In the genomic region with DNA sequence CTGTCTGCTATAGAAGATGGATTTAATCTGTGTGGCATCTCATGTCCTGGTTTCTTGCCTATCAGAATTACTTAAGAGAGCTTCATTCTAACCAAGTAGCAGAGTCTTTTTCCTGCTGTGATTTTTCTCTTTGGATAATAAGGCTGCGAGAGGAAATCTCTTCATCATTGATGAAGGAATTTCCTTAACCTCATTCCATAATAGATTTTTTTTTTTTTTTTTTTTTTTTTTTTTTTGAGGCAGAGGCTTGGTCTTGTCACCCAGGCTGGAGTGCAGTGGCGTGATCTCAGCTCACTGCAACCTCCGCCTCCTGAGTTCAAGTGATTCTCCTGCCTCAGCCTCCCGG, we compare ENCODE assay signal across 10 cellular contexts. TPM values are rescaled to one million over a fixed set of nuclear protein-coding genes. Genes with fewer than 3 reads are reported as not detected.
DNase-seq lines count a peak whose midpoint lies in the region; ATAC-seq and TF ChIP-seq lines count a peak whose summit lies in the region.
"Not testable (repeated sequence)": the region's sequence is repeated elsewhere in the genome, so short reads cannot be mapped to it uniquely, and the experiment has no call there.
"Had no signal": no experiment of that assay in that cellular context is flagged by ENCODE, and none has a peak within 500 bp of the region (broad histone marks: within the 10 kb centered on the region; RNA-seq: fewer than 3 reads in every experiment).

No MANE protein-coding gene starts in this region.

- H3K4me3 ChIP-seq in HUES48 (ENCODE audit: low read depth, low read length): peak overlapping the region; percentile 44; the same call in 1 of the 2 replicates
- H3K4me3 ChIP-seq in osteoblast (ENCODE audit: insufficient read depth, low read length); transverse colon: not testable (repeated sequence)

- not testable (repeated sequence) for H3K4me3 Mint-ChIP-seq in CD4-positive, alpha-beta T cell; T-helper 2 cell treated with Interferon-gamma antibody and Interleukin-4, amounts not matched to agents 5 μg/mL and 100 μg/mL, for 36 hours
- peak overlapping the region; percentile 9 for H3K4me3 Mint-ChIP-seq in activated naive CD8-positive, alpha-beta T cell
- peak overlapping the region; percentile 50 to 75 for H3K4me3 Mint-ChIP-seq in effector memory CD8-positive, alpha-beta T cell
- H3K4me3 Mint-ChIP-seq in immature natural killer cell: peak overlapping the region; percentile 78 to 84 (median 82)

- not testable (repeated sequence) for H3K27me3 Mint-ChIP-seq in CD4-positive, alpha-beta T cell; T-helper 2 cell treated with Interferon-gamma antibody and Interleukin-4, amounts not matched to agents 5 μg/mL and 100 μg/mL, for 36 hours (ENCODE audit: low read depth); activated naive CD8-positive, alpha-beta T cell; effector memory CD8-positive, alpha-beta T cell; immature natural killer cell (ENCODE audit: low read depth in 3 of 3)

- 83 to 94% methylated on average over 1 to 4 of the region's 4 CpGs for WGBS in transverse colon (ENCODE audit: low coverage in 1 of 2), 2 donors

- not testable (repeated sequence) for TF ChIP-seq EP300 in transverse colon (IDR thresholded peaks at IDR 0.05; ENCODE audit: low read depth)

- peaks cover 13% of the 10 kb centered on the region for H3K4me1 Mint-ChIP-seq in CD4-positive, alpha-beta T cell (ENCODE audit: low read depth)
- H3K4me1 Mint-ChIP-seq in T-helper 2 cell treated with Interferon-gamma antibody and Interleukin-4, amounts not matched to agents 5 μg/mL and 100 μg/mL, for 36 hours (ENCODE audit: low read depth): peaks cover 17% of the 10 kb centered on the region
- H3K4me1 Mint-ChIP-seq in activated naive CD8-positive, alpha-beta T cell (ENCODE audit: low read depth): peaks cover 20% of the 10 kb centered on the region
- H3K4me1 Mint-ChIP-seq in effector memory CD8-positive, alpha-beta T cell (ENCODE audit: low read depth in 2 of 2): peaks cover 18 to 29% of the 10 kb centered on the region in 2 donors
- peaks cover 37 to 49% of the 10 kb centered on the region in 2 donors for H3K4me1 Mint-ChIP-seq in immature natural killer cell

- peak overlapping the region; percentile 53 for H3K27ac Mint-ChIP-seq in CD4-positive, alpha-beta T cell
- H3K27ac Mint-ChIP-seq in T-helper 2 cell treated with Interferon-gamma antibody and Interleukin-4, amounts not matched to agents 5 μg/mL and 100 μg/mL, for 36 hours: peak overlapping the region; percentile 64
- peak overlapping the region; percentile 52 for H3K27ac Mint-ChIP-seq in activated naive CD8-positive, alpha-beta T cell
- peak overlapping the region; percentile 95 for H3K27ac Mint-ChIP-seq in effector memory CD8-positive, alpha-beta T cell
- H3K27ac Mint-ChIP-seq in immature natural killer cell: peak overlapping the region; percentile 96 to 99 (median 98)

- not testable (repeated sequence) for H3K27me3 ChIP-seq in CD4-positive, alpha-beta T cell (ENCODE audit: control insufficient read depth, insufficient read depth, low read length); HUES48 (ENCODE audit: control insufficient read depth, insufficient read depth, low read length); osteoblast (ENCODE audit: insufficient read depth, low read length); transverse colon

- POLR2A ChIA-PET in CD4-positive, alpha-beta T cell (lab: Charles Lee): interaction anchor here (0.6 to 1.4 kb wide), 3 partner anchors 13 to 38 kb away, joined by 3 to 5 read pairs (median 4); partner anchors contain the start of gene AVPI1

- not testable (repeated sequence) for H2AFZ ChIP-seq in osteoblast (ENCODE audit: low read length)

- peak overlapping the region; percentile 81 for H3K4me2 ChIP-seq in osteoblast (ENCODE audit: insufficient read depth, low read length)

- in situ Hi-C loops in transverse colon (cut with MboI; ENCODE audit: low pct_ligation_motif_present in 1 of 4, low pct_unique_long_range_greater_than_20kb in 1 of 4, low sequenced_read_pairs in 3 of 4): not testable (repeated sequence)

- CTCF ChIA-PET in CD4-positive, alpha-beta T cell (lab: Charles Lee): interaction anchor here (0.9 kb wide), 1 partner anchor 27 kb away, joined by 3 read pairs; no protein-coding TSS in a partner anchor

- not testable (repeated sequence) for DNase-seq in CD4-positive, alpha-beta T cell; T-helper 2 cell treated with Interferon-gamma antibody and Interleukin-4, amounts not matched to agents 5 μg/mL and 100 μg/mL, for 36 hours (ENCODE audit: low spot score); effector memory CD8-positive, alpha-beta T cell; immature natural killer cell; osteoblast (ENCODE audit: insufficient read length, low spot score, missing footprints); transverse colon

- H3K9me3 Mint-ChIP-seq in CD4-positive, alpha-beta T cell; T-helper 2 cell treated with Interferon-gamma antibody and Interleukin-4, amounts not matched to agents 5 μg/mL and 100 μg/mL, for 36 hours; activated naive CD8-positive, alpha-beta T cell (ENCODE audit: low read depth); effector memory CD8-positive, alpha-beta T cell; immature natural killer cell: not testable (repeated sequence)

- H4K20me1 ChIP-seq in osteoblast (ENCODE audit: insufficient read depth, low read length): not testable (repeated sequence)

- H3K4me1 ChIP-seq in HUES48 (ENCODE audit: control insufficient read depth, insufficient read depth, low read length) (peaks cover 19% of the 10 kb centered on the region), osteoblast (ENCODE audit: insufficient read depth, low read length) (peaks cover 39% of the 10 kb centered on the region), transverse colon (peaks cover 0 to 11% (median 4%) of the 10 kb centered on the region in 4 donors)

- ATAC-seq in CD4-positive, alpha-beta T cell (ENCODE audit: poor library complexity): not testable (repeated sequence)
- peak; percentile 28 for ATAC-seq in effector memory CD8-positive, alpha-beta T cell (replicated peaks)

- intact Hi-C loops in CD4-positive, alpha-beta T cell (cut with DNase I, micrococcal nuclease): loop anchor here in 1 of 2 experiments (10.0 kb wide), 1 partner anchor 1955 kb away; the partner anchor contains the start of gene TCTN3
- intact Hi-C loops in transverse colon (cut with DNase I; ENCODE audit: low total_unique reads): not testable (repeated sequence)

- H3K79me2 ChIP-seq in osteoblast (ENCODE audit: insufficient read depth, low read length): peaks cover 78% of the 10 kb centered on the region

- not testable (repeated sequence) for H3K9ac ChIP-seq in HUES48 (ENCODE audit: low read depth, low read length)

- TF ChIP-seq CTCF in CD4-positive, alpha-beta T cell (IDR thresholded peaks at IDR 0.05); osteoblast (IDR thresholded peaks at IDR 0.05; ENCODE audit: extremely low read depth, low read depth, low read length); transverse colon (IDR thresholded peaks at IDR 0.05): not testable (repeated sequence)

- H3K27ac ChIP-seq in CD4-positive, alpha-beta T cell (ENCODE audit: low read depth, low read length): not testable (repeated sequence)
- H3K27ac ChIP-seq in HUES48 (ENCODE audit: low read depth, low read length) (peak overlapping the region; percentile 89), osteoblast (ENCODE audit: low read depth, low read length) (peak overlapping the region; percentile 97), transverse colon (peak overlapping the region; percentile 31 to 60 (median 49))

- H3K36me3 ChIP-seq in HUES48 (ENCODE audit: control insufficient read depth, insufficient read depth, low read length) (peaks cover 45% of the 10 kb centered on the region), osteoblast (ENCODE audit: insufficient read depth, low read length) (peaks cover 54% of the 10 kb centered on the region), transverse colon (peaks cover 0 to 37% (median 0%) of the 10 kb centered on the region in 4 donors)

- H3K9me3 ChIP-seq in CD4-positive, alpha-beta T cell (ENCODE audit: control insufficient read depth, low read length); HUES48 (ENCODE audit: control insufficient read depth, insufficient read depth, low read length); osteoblast (ENCODE audit: low read depth, low read length); transverse colon: not testable (repeated sequence)

- H3K36me3 Mint-ChIP-seq in CD4-positive, alpha-beta T cell (ENCODE audit: low read depth): peaks cover 60% of the 10 kb centered on the region
- peaks cover 24% of the 10 kb centered on the region for H3K36me3 Mint-ChIP-seq in T-helper 2 cell treated with Interferon-gamma antibody and Interleukin-4, amounts not matched to agents 5 μg/mL and 100 μg/mL, for 36 hours (ENCODE audit: low read depth)
- peaks cover 13% of the 10 kb centered on the region for H3K36me3 Mint-ChIP-seq in activated naive CD8-positive, alpha-beta T cell
- peaks cover 39% of the 10 kb centered on the region for H3K36me3 Mint-ChIP-seq in effector memory CD8-positive, alpha-beta T cell (ENCODE audit: insufficient read depth)
- H3K36me3 Mint-ChIP-seq in immature natural killer cell: peaks cover 14 to 42% (median 28%) of the 10 kb centered on the region in 3 donors

- TF ChIP-seq POLR2A in transverse colon (IDR thresholded peaks at IDR 0.05): not testable (repeated sequence)

RNA-seq across cellular contexts. Expression of gene PI4K2A, which starts 8.9 kb away (rescaled TPM):
- 10 to 100 TPM; 26.3 to 27.2 TPM for total RNA-seq in CD4-positive, alpha-beta T cell
- polyA plus RNA-seq in immature natural killer cell: 10 to 100 TPM; 12.6 to 19.6 (median 17.6) TPM
- total RNA-seq in osteoblast (23.5 and 28.9 TPM in 2 replicates), transverse colon (10 to 100 TPM in 2 of 4 donors, 1 to 10 TPM in 2; 7.6 to 19.1 (median 11.3) TPM)

RNA-seq across cellular contexts. Expression of gene MORN4, which starts 16.1 kb away (rescaled TPM):
- under 1 TPM; 0.36 to 0.39 TPM for total RNA-seq in CD4-positive, alpha-beta T cell
- 1 to 10 TPM in 2 of 3 donors, under 1 TPM in 1; 0.80 to 6.1 (median 1.1) TPM for polyA plus RNA-seq in immature natural killer cell
- total RNA-seq in osteoblast (4.0 and 7.7 TPM in 2 replicates), transverse colon (1 to 10 TPM in 1 of 4 donors, under 1 TPM in 2, not detected in 1; 0.95 to 1.8 (median 0.96) TPM)

RNA-seq across cellular contexts. Expression of gene AVPI1, which starts 37.7 kb away (rescaled TPM):
- total RNA-seq in CD4-positive, alpha-beta T cell: 10 to 100 TPM; 10.7 to 11.6 TPM
- polyA plus RNA-seq in immature natural killer cell: 10 to 100 TPM in 1 of 3 donors, 1 to 10 TPM in 2; 3.0 to 14.1 (median 4.4) TPM
- total RNA-seq in osteoblast (101 and 105 TPM in 2 replicates), transverse colon (10 to 100 TPM; 24.3 to 79.3 (median 47.9) TPM)

RNA-seq across cellular contexts. Expression of gene C10orf62, which starts 59.9 kb away (rescaled TPM):
- total RNA-seq in CD4-positive, alpha-beta T cell: not detected
- polyA plus RNA-seq in immature natural killer cell: not detected
- 0.29 and 0.36 TPM in 2 replicates for total RNA-seq in osteoblast
- not detected for total RNA-seq in transverse colon
- total RNA-seq: activated naive CD4-positive, alpha-beta T cell treated with anti-CD3 and anti-CD28 coated beads for 36 hours; ureter had no signal
